ENCODE assay signal across 15 cellular contexts in genomic region chr2:11290211-11290610, GRCh38. TPM values are rescaled to one million over a fixed set of nuclear protein-coding genes. Genes with fewer than 3 reads are reported as not detected.
DNase-seq lines count a peak whose midpoint lies in the region; ATAC-seq and TF ChIP-seq lines count a peak whose summit lies in the region.
"Had no signal": no experiment of that assay in that cellular context is flagged by ENCODE, and none has a peak within 500 bp of the region (broad histone marks: within the 10 kb centered on the region; RNA-seq: fewer than 3 reads in every experiment).

No MANE protein-coding gene starts in this region.

- POLR2A ChIA-PET in OCI-LY7 (lab: Charles Lee): no interaction called here

- H2AFZ ChIP-seq in OCI-LY7 (ENCODE audit: low read length): no peak overlapping the region

- H4K20me1 ChIP-seq in OCI-LY7 (ENCODE audit: insufficient read depth, low read length): peaks cover 5% of the 10 kb centered on the region; the same call in 1 of the 2 replicates

- H3K36me3 Mint-ChIP-seq in central memory CD8-positive, alpha-beta T cell (ENCODE audit: insufficient read depth): no peaks in the 10 kb centered on the region

- H3K4me3 ChIP-seq in left ventricle myocardium inferior (no peak overlapping the region), gastrocnemius medialis (no peak overlapping the region), OCI-LY7 (ENCODE audit: low read depth, low read length, poor library complexity, severe bottlenecking) (no peak overlapping the region)
- H3K4me3 ChIP-seq: BLaER1 had no signal

- ATAC-seq in left cardiac atrium (no peak), gastrocnemius medialis (no peak), GM21447 (IDR thresholded peaks at IDR 0.05; ENCODE audit: unreplicated experiment) (no peak)
- no peak for ATAC-seq in central memory CD8-positive, alpha-beta T cell (replicated peaks; ENCODE audit: extremely low read depth, poor library complexity, severe bottlenecking)
- ATAC-seq: HCT116 had no signal

- H3K36me3 ChIP-seq in left ventricle myocardium inferior (peaks cover 4% of the 10 kb centered on the region), gastrocnemius medialis (no peaks in the 10 kb centered on the region), OCI-LY7 (ENCODE audit: insufficient read depth, low read length) (peaks cover 4% of the 10 kb centered on the region; the same call in 1 of the 2 replicates)

- TF ChIP-seq POLR2A in gastrocnemius medialis (IDR thresholded peaks at IDR 0.05): no peak

- H3K27ac ChIP-seq in left ventricle myocardium inferior (replicated peaks) (peak overlapping the region; percentile 10), gastrocnemius medialis (peak overlapping the region; percentile 35 to 83 (median 76)), OCI-LY7 (ENCODE audit: low read depth, low read length, poor library complexity, severe bottlenecking) (no peak overlapping the region), caudate nucleus (ENCODE audit: low read depth, low read length) (no peak overlapping the region)
- H3K27ac ChIP-seq: BLaER1, HL-60 had no signal

- H3K79me2 ChIP-seq in OCI-LY7 (ENCODE audit: insufficient read depth, low read depth, low read length): no peaks in the 10 kb centered on the region

- CTCF ChIA-PET in OCI-LY7 (lab: Charles Lee; ENCODE audit: unreplicated experiment): no interaction called here

- no peak for DNase-seq in left ventricle myocardium inferior
- DNase-seq in left cardiac atrium: no peak
- no peak for DNase-seq in central memory CD8-positive, alpha-beta T cell (ENCODE audit: low spot score in 2 of 2)
- DNase-seq in gastrocnemius medialis: no peak
- DNase-seq in OCI-LY7 (ENCODE audit: low spot score): no peak
- no peak for DNase-seq in caudate nucleus (lab: John Stamatoyannopoulos, UW)
- DNase-seq: 8988T; AML-193; Caco-2; CD8-positive, alpha-beta memory T cell; GF-D8 had no signal

- no peaks in the 10 kb centered on the region for H3K27me3 ChIP-seq in left ventricle myocardium inferior (ENCODE audit: low read depth)
- no peaks in the 10 kb centered on the region for H3K27me3 ChIP-seq in gastrocnemius medialis
- H3K27me3 ChIP-seq: BLaER1 had no signal

- no peak overlapping the region for H3K4me3 Mint-ChIP-seq in central memory CD8-positive, alpha-beta T cell

- H3K4me2 ChIP-seq in OCI-LY7 (ENCODE audit: low read length): no peak overlapping the region
- H3K4me2 ChIP-seq: BLaER1 had no signal

- in situ Hi-C loops in gastrocnemius medialis (cut with MboI; ENCODE audit: low sequenced_read_pairs in 4 of 4): no loop called here

- H3K4me1 Mint-ChIP-seq in central memory CD8-positive, alpha-beta T cell: peaks cover 44% of the 10 kb centered on the region

- H3K9me3 Mint-ChIP-seq in central memory CD8-positive, alpha-beta T cell: no peaks in the 10 kb centered on the region
- H3K9me3 Mint-ChIP-seq: CD8-positive, alpha-beta memory T cell had no signal

- peak overlapping the region; percentile 69 for H3K27ac Mint-ChIP-seq in central memory CD8-positive, alpha-beta T cell (ENCODE audit: low read depth)

- H3K9me2 ChIP-seq in OCI-LY7 (ENCODE audit: insufficient read depth, low read length): no peaks in the 10 kb centered on the region

- TF ChIP-seq CTCF in left ventricle myocardium inferior (IDR thresholded peaks at IDR 0.05; ENCODE audit: borderline replicate concordance) (no peak), gastrocnemius medialis (IDR thresholded peaks at IDR 0.05 in 4 of 5, conservative IDR thresholded peaks at IDR 0.05 in 1 of 5) (no peak), OCI-LY7 (conservative IDR thresholded peaks at IDR 0.05; ENCODE audit: low read length) (no peak)

- BruUV-seq in OCI-LY7 (replicated peaks; lab: Mats Ljungman, UMichigan): no TSS peak

- no peaks in the 10 kb centered on the region for H3K27me3 Mint-ChIP-seq in central memory CD8-positive, alpha-beta T cell
- H3K27me3 Mint-ChIP-seq: CD8-positive, alpha-beta memory T cell had no signal

- peaks cover 73% of the 10 kb centered on the region for H3K4me1 ChIP-seq in left ventricle myocardium inferior
- H3K4me1 ChIP-seq in gastrocnemius medialis: peaks cover 71 to 76% of the 10 kb centered on the region in 2 donors
- peaks cover 11% of the 10 kb centered on the region for H3K4me1 ChIP-seq in OCI-LY7 (ENCODE audit: insufficient read depth, low read length, poor library complexity, severe bottlenecking)

- H3K9me3 ChIP-seq in left ventricle myocardium inferior (replicated peaks) (peaks cover 4% of the 10 kb centered on the region), gastrocnemius medialis (no peaks in the 10 kb centered on the region), OCI-LY7 (ENCODE audit: low read length) (no peaks in the 10 kb centered on the region)

- intact Hi-C loops in left ventricle myocardium inferior (cut with micrococcal nuclease): loop anchor here (10.0 kb wide), 1 partner anchor 55 kb away; the partner anchor contains the start of gene ROCK2
- intact Hi-C loops in left cardiac atrium (cut with DNase I): no loop called here
- intact Hi-C loops in gastrocnemius medialis (cut with DNase I; ENCODE audit: low total_unique reads): no loop called here
- intact Hi-C loops in OCI-LY7 (cut with micrococcal nuclease; ENCODE audit: unreplicated experiment): no loop called here

RNA-seq across cellular contexts. Expression of gene ROCK2, which starts 54.2 kb away (rescaled TPM):
- 30.2 TPM for total RNA-seq in left ventricle myocardium inferior
- total RNA-seq in left cardiac atrium: 10 to 100 TPM; 41.1 to 47.6 TPM
- 10 to 100 TPM; 42.0 to 85.4 (median 70.7) TPM for total RNA-seq in gastrocnemius medialis
- total RNA-seq in OCI-LY7 (2014; rRNA removed; shearing (Covaris generic)): 12.4 and 15.5 TPM in 2 replicates
- 21.0 and 23.4 TPM in 2 replicates for total RNA-seq in OCI-LY7 (2022)

Comparison
In these comparisons a context has a peak if more than half of its experiments do, and no peak if none do; other contexts are left out.
1. H3K27ac ChIP-seq: peak in left ventricle myocardium inferior (single experiment) and gastrocnemius medialis (4 of 4); none in OCI-LY7 (single experiment) and caudate nucleus (single experiment).